Comparison of ENCODE assay signal across 13 cellular contexts in the genomic region with DNA sequence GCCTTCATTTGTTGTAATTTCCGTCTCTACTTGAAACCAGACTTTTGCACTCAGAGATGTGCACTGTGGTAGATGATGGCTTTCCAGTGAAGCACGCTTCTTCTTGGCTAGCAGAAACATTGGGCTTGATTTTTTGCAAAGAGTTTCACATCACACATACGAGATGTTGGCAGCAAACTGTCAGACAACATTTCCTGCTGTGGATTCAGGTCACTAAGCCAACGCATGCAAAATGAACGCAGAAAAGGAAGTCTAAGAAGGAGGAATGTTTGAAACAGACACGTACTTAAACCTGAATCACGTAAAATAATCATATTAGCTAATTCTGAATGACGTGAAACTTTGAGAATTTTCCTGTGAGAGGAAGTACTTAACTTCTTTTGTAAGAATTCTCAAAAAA.
A peak's percentile ranks its signal among the peaks of the same experiment; 100 is the strongest.
DNase-seq lines count a peak whose midpoint lies in the region; ATAC-seq and TF ChIP-seq lines count a peak whose summit lies in the region.
"Had no signal": no experiment of that assay in that cellular context is flagged by ENCODE, and none has a peak within 500 bp of the region (broad histone marks: within the 10 kb centered on the region; RNA-seq: fewer than 3 reads in every experiment).

No MANE protein-coding gene starts in this region.

- H3K4me1 Mint-ChIP-seq in memory B cell, result peaks cover 3% of the 10 kb centered on the region

- no peak overlapping the region for H3K4me3 Mint-ChIP-seq in memory B cell

- no peaks in the 10 kb centered on the region for H3K9me3 Mint-ChIP-seq in memory B cell

- peak; percentile 40 for DNase-seq in AG10803 (ENCODE audit: low read depth)
- DNase-seq in HT1080 (ENCODE audit: low read depth), result peak; percentile 85
- DNase-seq in central memory CD4-positive, alpha-beta T cell, result peak; percentile 12
- no peak for DNase-seq in memory B cell (ENCODE audit: low spot score in 2 of 2)
- no peak for DNase-seq in stimulated activated CD8-positive, alpha-beta memory T cell treated with anti-CD3 and anti-CD28 coated beads, Interleukin-4, amount 100 ng/mL, for 48 hours
- DNase-seq in activated T-cell treated with anti-CD3 and anti-CD28 coated beads, Interleukin-2, amount 50 U/mL, for 48 hours, result no peak
- no peak for DNase-seq in SHP77 treated with DMSO at 0.1 percent for 48 hours (lab: John Stamatoyannopoulos, UW)
- DNase-seq: activated CD4-positive, alpha-beta T cell treated with anti-CD3 and anti-CD28 coated beads for 1 hour; activated effector memory CD4-positive, alpha-beta T cell treated with Interleukin-2 at 50 U/mL for 16 hours; NCI-H446 treated with DMSO at 0.1 percent for 48 hours; pancreas had no signal

- H3K36me3 Mint-ChIP-seq in memory B cell, result no peaks in the 10 kb centered on the region

- H3K27me3 Mint-ChIP-seq in memory B cell, result no peaks in the 10 kb centered on the region

- H3K27ac Mint-ChIP-seq in memory B cell, result no peak overlapping the region

- H3K4me3 ChIP-seq in AG10803 (ENCODE audit: low read length), result no peak overlapping the region
- H3K4me3 ChIP-seq: pancreas had no signal

- peak; percentile 19 for ATAC-seq in memory B cell (ENCODE audit: low read depth)
- ATAC-seq in GM21528 (IDR thresholded peaks at IDR 0.05; ENCODE audit: low FRiP score, unreplicated experiment), result no peak
- ATAC-seq: Panc1 had no signal

- TF ChIP-seq CTCF in AG10803 (conservative IDR thresholded peaks at IDR 0.05; ENCODE audit: low read length), result no peak

Comparison
In these comparisons a context has a peak if more than half of its experiments do, and no peak if none do; other contexts are left out.
1. DNase-seq: peak in AG10803 (single experiment), HT1080 (single experiment) and central memory CD4-positive, alpha-beta T cell (single experiment); none in memory B cell (0 of 2), stimulated activated CD8-positive, alpha-beta memory T cell treated with anti-CD3 and anti-CD28 coated beads, Interleukin-4, amount 100 ng/mL, for 48 hours (single experiment), activated T-cell treated with anti-CD3 and anti-CD28 coated beads, Interleukin-2, amount 50 U/mL, for 48 hours (0 of 2) and SHP77 treated with DMSO at 0.1 percent for 48 hours (single experiment).